In genomic region chr12:6535697-6535946, GRCh38 we compare ENCODE assay signal across 9 cellular contexts. TPM values are rescaled to one million over a fixed set of nuclear protein-coding genes. Genes with fewer than 3 reads are reported as not detected.
DNase-seq lines count a peak whose midpoint lies in the region; ATAC-seq and TF ChIP-seq lines count a peak whose summit lies in the region.
"Had no signal": no experiment of that assay in that cellular context is flagged by ENCODE, and none has a peak within 500 bp of the region (broad histone marks: within the 10 kb centered on the region; RNA-seq: fewer than 3 reads in every experiment).

No MANE protein-coding gene starts in this region.

- H3K4me2 ChIP-seq in BLaER1 = peak overlapping the region; percentile 93
- H3K4me2 ChIP-seq in neural cell (ENCODE audit: low read length) = peak overlapping the region; percentile 92

- peak overlapping the region; percentile 97 for H3K4me3 ChIP-seq in BLaER1
- H3K4me3 ChIP-seq in NT2/D1 (ENCODE audit: insufficient read length, low read depth) = peak overlapping the region; percentile 99
- peak overlapping the region; percentile 100 for H3K4me3 ChIP-seq in neural cell (ENCODE audit: low read length)

- H3K36me3 Mint-ChIP-seq in effector memory CD8-positive, alpha-beta T cell (ENCODE audit: insufficient read depth) = peaks cover 84% of the 10 kb centered on the region

- H3K36me3 ChIP-seq in BLaER1 (peaks cover 57% of the 10 kb centered on the region), NT2/D1 (ENCODE audit: insufficient read depth, insufficient read length, low read length) (peaks cover 79% of the 10 kb centered on the region), neural cell (ENCODE audit: insufficient read depth, low read length) (peaks cover 11% of the 10 kb centered on the region)

- H3K4me1 Mint-ChIP-seq in effector memory CD8-positive, alpha-beta T cell (ENCODE audit: low read depth in 2 of 2) = peaks cover 57 to 58% of the 10 kb centered on the region in 2 donors

- no peak for ATAC-seq in effector memory CD8-positive, alpha-beta T cell (replicated peaks)
- no peak for ATAC-seq in GM19328 (IDR thresholded peaks at IDR 0.05; ENCODE audit: unreplicated experiment)
- ATAC-seq in GM21423 (IDR thresholded peaks at IDR 0.05; ENCODE audit: unreplicated experiment) = no peak
- no peak for ATAC-seq in GM21447 (IDR thresholded peaks at IDR 0.05; ENCODE audit: unreplicated experiment)

- H4K20me1 ChIP-seq in BLaER1 (peaks cover 62% of the 10 kb centered on the region), neural cell (ENCODE audit: insufficient read depth) (peaks cover 9% of the 10 kb centered on the region)

- H3K4me3 Mint-ChIP-seq in effector memory CD8-positive, alpha-beta T cell = peak overlapping the region; percentile 98 to 99

- H3K79me2 ChIP-seq in neural cell (replicated peaks; ENCODE audit: insufficient read depth, low read length) = peaks cover 20% of the 10 kb centered on the region

- H3K9me2 ChIP-seq in neural cell (ENCODE audit: insufficient read depth, low read length) = no peaks in the 10 kb centered on the region

- no peak for TF ChIP-seq CTCF in neural cell (IDR thresholded peaks at IDR 0.05; ENCODE audit: poor library complexity, severe bottlenecking)

- no peaks in the 10 kb centered on the region for H3K27me3 Mint-ChIP-seq in effector memory CD8-positive, alpha-beta T cell

- H3K27ac ChIP-seq in BLaER1 = peak overlapping the region; percentile 99
- peak overlapping the region; percentile 98 for H3K27ac ChIP-seq in neural cell (ENCODE audit: low read length)

- no peak for TF ChIP-seq EP300 in neural cell (conservative IDR thresholded peaks at IDR 0.05; ENCODE audit: poor library complexity, severe bottlenecking)

- H3K27ac Mint-ChIP-seq in effector memory CD8-positive, alpha-beta T cell = peak overlapping the region; percentile 100

- H2AFZ ChIP-seq in neural cell (ENCODE audit: low read depth, low read length) = no peak overlapping the region

- TF ChIP-seq RAD21 in neural cell (conservative IDR thresholded peaks at IDR 0.05) = no peak

- H3K27me3 ChIP-seq in BLaER1 (no peaks in the 10 kb centered on the region), NT2/D1 (ENCODE audit: insufficient read depth, insufficient read length) (no peaks in the 10 kb centered on the region), neural cell (ENCODE audit: insufficient read depth, low read depth, low read length) (no peaks in the 10 kb centered on the region)

- H3K9me3 ChIP-seq in BLaER1 (no peaks in the 10 kb centered on the region), NT2/D1 (ENCODE audit: insufficient read depth, low read length) (no peaks in the 10 kb centered on the region), neural cell (ENCODE audit: low read length) (no peaks in the 10 kb centered on the region)

- DNase-seq in NT2/D1 (ENCODE audit: low read depth, low spot score) (no peak), COLO668 (lab: John Stamatoyannopoulos, UW; ENCODE audit: unreplicated experiment) (no peak)
- DNase-seq in effector memory CD8-positive, alpha-beta T cell = no peak
- DNase-seq: SHP77 treated with DMSO at 0.1 percent for 48 hours had no signal

- no peaks in the 10 kb centered on the region for H3K9me3 Mint-ChIP-seq in effector memory CD8-positive, alpha-beta T cell

- peaks cover 4% of the 10 kb centered on the region for H3F3A ChIP-seq in neural cell (ENCODE audit: insufficient read depth, low read length, poor library complexity, severe bottlenecking)

- peak overlapping the region; percentile 99 for H3K9ac ChIP-seq in BLaER1
- H3K9ac ChIP-seq in NT2/D1 (ENCODE audit: insufficient read length, low read depth) = peak overlapping the region; percentile 100
- peak overlapping the region; percentile 99 for H3K9ac ChIP-seq in neural cell (ENCODE audit: low read length)

- peaks cover 72% of the 10 kb centered on the region for H3K4me1 ChIP-seq in BLaER1
- H3K4me1 ChIP-seq in NT2/D1 (ENCODE audit: insufficient read depth, insufficient read length) = peaks cover 34% of the 10 kb centered on the region

TF ChIP-seq in neural cell, 6 proteins besides CTCF, POLR2A, EP300 and RAD21:
- no peak for TF ChIP-seq REST (IDR thresholded peaks at IDR 0.05; ENCODE audit: borderline replicate concordance)
- TF ChIP-seq EZH2 (IDR thresholded peaks at IDR 0.05; ENCODE audit: borderline replicate concordance, insufficient read depth, low read length, poor library complexity, severe bottlenecking) = no peak

RNA-seq across cellular contexts. Expression of gene GAPDH, which starts 1.3 kb away (rescaled TPM):
- 1,673 and 1,838 TPM in 2 replicates for polyA plus RNA-seq in neural cell
- 1,612 and 1,879 TPM in 2 replicates for polyA minus RNA-seq in neural cell

RNA-seq across cellular contexts. Expression of gene IFFO1, which starts 20.2 kb away (rescaled TPM):
- polyA plus RNA-seq in neural cell = 12.0 and 16.9 TPM in 2 replicates
- polyA minus RNA-seq in neural cell = 10.0 and 13.6 TPM in 2 replicates

RNA-seq across cellular contexts. Expression of gene NOP2, which starts 32.5 kb away (rescaled TPM):
- polyA plus RNA-seq in neural cell = 30.7 and 38.8 TPM in 2 replicates
- 23.9 and 29.6 TPM in 2 replicates for polyA minus RNA-seq in neural cell

RNA-seq across cellular contexts. Expression of gene NCAPD2, which starts 41.7 kb away (rescaled TPM):
- polyA plus RNA-seq in neural cell = 4.5 and 5.6 TPM in 2 replicates
- 12.2 and 14.7 TPM in 2 replicates for polyA minus RNA-seq in neural cell

RNA-seq across cellular contexts. Expression of gene MRPL51, which starts 42.6 kb away (rescaled TPM):
- polyA plus RNA-seq in neural cell = 111 and 117 TPM in 2 replicates
- polyA minus RNA-seq in neural cell = 34.1 and 46.3 TPM in 2 replicates
